ENCODE assay signal across 9 cellular contexts in the genomic region with DNA sequence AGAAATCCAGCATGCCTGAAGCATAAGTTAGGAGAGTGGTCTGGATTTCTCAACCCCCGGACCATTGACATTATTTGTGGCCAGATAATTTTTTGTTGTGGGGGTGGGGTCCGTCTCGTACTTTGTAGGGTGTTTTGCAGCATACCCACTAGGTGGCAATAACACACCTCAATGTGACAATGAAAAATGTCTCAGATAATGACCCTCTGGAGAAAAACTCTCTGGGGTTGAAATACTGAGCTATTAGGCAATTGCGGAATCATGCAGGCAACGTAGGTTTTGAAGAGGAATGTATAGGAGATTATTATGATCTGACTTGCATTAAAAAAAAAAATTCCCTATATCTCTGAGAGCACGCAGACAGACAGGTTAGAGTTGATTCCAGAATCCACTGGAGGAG. TPM values are rescaled to one million over a fixed set of nuclear protein-coding genes. Genes with fewer than 3 reads are reported as not detected.
A peak's percentile ranks its signal among the peaks of the same experiment; 100 is the strongest.
DNase-seq lines count a peak whose midpoint lies in the region; ATAC-seq, FAIRE-seq and TF ChIP-seq lines count a peak whose summit lies in the region.
"Had no signal": no experiment of that assay in that cellular context is flagged by ENCODE, and none has a peak within 500 bp of the region (broad histone marks: within the 10 kb centered on the region; RNA-seq: fewer than 3 reads in every experiment).

No MANE protein-coding gene starts in this region.

- no peak overlapping the region for H3K9ac ChIP-seq in H1 (replicated peaks in 1 of 4; ENCODE audit: extremely low read depth in 1 of 4, low read depth in 3 of 4, low read length in 3 of 4)

- H3K4ac ChIP-seq in H1 (replicated peaks; ENCODE audit: insufficient read length, low read depth, low read length), result no peak overlapping the region

- H3K4me3 ChIP-seq in H1 (ENCODE audit: extremely low read depth in 1 of 4, insufficient read depth in 2 of 4, low read depth in 3 of 4, low read length in 4 of 4) (no peak overlapping the region), thyroid gland (replicated peaks in 1 of 3) (no peak overlapping the region)

- H3K36me3 ChIP-seq in H1 (ENCODE audit: control insufficient read depth in 2 of 4, insufficient read depth in 4 of 4, low read length in 3 of 4), result no peaks in the 10 kb centered on the region
- H3K36me3 ChIP-seq in thyroid gland, result no peaks in the 10 kb centered on the region

- DNase-seq in COR-L47 (lab: John Stamatoyannopoulos, UW) (peak; percentile 69), GM19240 (ENCODE audit: insufficient read length, low spot score) (peak; percentile 5), KBM-7 (peak; percentile 41), H1 (ENCODE audit: low read depth in 1 of 2, low spot score in 2 of 2) (no peak), thyroid gland (no peak)
- DNase-seq: activated B cell treated with CpG ODN at 0.5 μM for 24 hours had no signal

- H3K4me2 ChIP-seq in H1 (ENCODE audit: insufficient read depth in 1 of 2, low read depth in 2 of 2, low read length in 2 of 2), result no peak overlapping the region

- no peak overlapping the region for H3K18ac ChIP-seq in H1 (ENCODE audit: extremely low read depth, low read length)

- H3K9me3 ChIP-seq in H1 (ENCODE audit: insufficient read depth in 2 of 2, low read depth in 1 of 2, low read length in 1 of 2) (no peaks in the 10 kb centered on the region), thyroid gland (no peaks in the 10 kb centered on the region)

- H2BK5ac ChIP-seq in H1 (ENCODE audit: low read depth, low read length), result no peak overlapping the region

- intact Hi-C loops in thyroid gland (cut with DNase I), result no loop called here

- H3K4me1 ChIP-seq in H1 (replicated peaks in 1 of 4; ENCODE audit: control insufficient read depth in 3 of 4, insufficient read depth in 4 of 4, low read length in 3 of 4) (no peaks in the 10 kb centered on the region), thyroid gland (no peaks in the 10 kb centered on the region)

- TF ChIP-seq EP300 in H1 (IDR thresholded peaks at IDR 0.05; ENCODE audit: borderline replicate concordance in 1 of 2, low read depth in 2 of 2, low read length in 2 of 2), result no peak

- no peak for ATAC-seq in HG03108 (IDR thresholded peaks at IDR 0.05; ENCODE audit: unreplicated experiment)
- no peak for ATAC-seq in HG02588 (IDR thresholded peaks at IDR 0.05; ENCODE audit: unreplicated experiment)
- ATAC-seq in GM18858 (IDR thresholded peaks at IDR 0.05; ENCODE audit: unreplicated experiment), result no peak

- H4K5ac ChIP-seq in H1 (ENCODE audit: insufficient read length, low read depth, low read length), result no peak overlapping the region

- no peak overlapping the region for H2BK120ac ChIP-seq in H1 (replicated peaks; ENCODE audit: low read depth, low read length)

- no peak overlapping the region for H4K91ac ChIP-seq in H1 (replicated peaks; ENCODE audit: insufficient read length, low read length)

- H2BK20ac ChIP-seq in H1 (ENCODE audit: low read length), result no peak overlapping the region

- H3K23me2 ChIP-seq in H1 (ENCODE audit: low read depth, low read length), result no peaks in the 10 kb centered on the region

- no peak overlapping the region for H2AFZ ChIP-seq in H1 (ENCODE audit: low read length)

- POLR2A ChIA-PET in H1 (lab: Charles Lee; ENCODE audit: partially characterized antibody), result no interaction called here

- peak; percentile 27 to 65 (median 55) for TF ChIP-seq CTCF in H1 (IDR thresholded peaks at IDR 0.05; ENCODE audit: control extremely low read depth in 1 of 3, insufficient read depth in 1 of 3, low read depth in 1 of 3, low read length in 3 of 3)
- no peak for TF ChIP-seq CTCF in thyroid gland (IDR thresholded peaks at IDR 0.05)

- H2BK15ac ChIP-seq in H1 (ENCODE audit: low read length), result no peak overlapping the region

- FAIRE-seq in H1 (lab: Jason Lieb, UNC), result peak; percentile 94

- H4K20me1 ChIP-seq in H1 (replicated peaks in 1 of 2; ENCODE audit: control insufficient read depth in 1 of 2, insufficient read depth in 2 of 2, low read length in 2 of 2), result no peaks in the 10 kb centered on the region

- TF ChIP-seq RAD21 in H1 (IDR thresholded peaks at IDR 0.05 in 1 of 2, conservative IDR thresholded peaks at IDR 0.05 in 1 of 2; ENCODE audit: low read depth in 2 of 2, low read length in 2 of 2), result peak; percentile 77 to 80

- H3K27ac ChIP-seq in H1 (ENCODE audit: low read depth, low read length), result no peak overlapping the region
- no peak overlapping the region for H3K27ac ChIP-seq in thyroid gland

- H2BK12ac ChIP-seq in H1 (ENCODE audit: low read depth, low read length), result no peak overlapping the region

- H3K79me2 ChIP-seq in H1 (ENCODE audit: control insufficient read depth in 1 of 2, insufficient read depth in 2 of 2, low read length in 2 of 2), result no peaks in the 10 kb centered on the region

- H3K27me3 ChIP-seq in H1 (replicated peaks in 1 of 4; ENCODE audit: control insufficient read depth in 3 of 4, extremely low read depth in 1 of 4, insufficient read depth in 3 of 4, low read length in 3 of 4) (no peaks in the 10 kb centered on the region), thyroid gland (no peaks in the 10 kb centered on the region)

- H3K56ac ChIP-seq in H1 (replicated peaks; ENCODE audit: insufficient read length, low read depth, low read length), result no peak overlapping the region

- no peaks in the 10 kb centered on the region for H3K79me1 ChIP-seq in H1 (ENCODE audit: low read depth, low read length)

- in situ Hi-C loops in KBM-7 (cut with MboI; ENCODE audit: low pct_unique_long_range_greater_than_20kb, low sequenced_read_pairs), result no loop called here

- WGBS in H1 (ENCODE audit: extremely low coverage in 1 of 2, insufficient coverage in 1 of 2, insufficient read length in 1 of 2, insufficient replicate concordance in 2 of 2, low coverage in 1 of 2, low lambda C conversion rate in 2 of 2, missing lambda C conversion rate in 1 of 2), 2 experiments, result 58% methylated on average over 6 of the region's 6 CpGs; no CpG with 5 or more reads in 1 of the 2 experiments
- 41 to 48% methylated on average over 6 of the region's 6 CpGs for WGBS in thyroid gland, 2 donors

- H4K8ac ChIP-seq in H1 (ENCODE audit: extremely low read depth, insufficient read depth, low read length), result no peak overlapping the region

- no peak overlapping the region for H2AK5ac ChIP-seq in H1 (ENCODE audit: low read depth, low read length)

- TF ChIP-seq POLR2A in H1 (IDR thresholded peaks at IDR 0.05; ENCODE audit: control extremely low read depth in 1 of 2, low read depth in 2 of 2, low read length in 2 of 2) (no peak), thyroid gland (IDR thresholded peaks at IDR 0.05) (no peak)

- no peak overlapping the region for H3K23ac ChIP-seq in H1 (ENCODE audit: insufficient read length)

- CTCF ChIA-PET in H1 (lab: Charles Lee; ENCODE audit: partially characterized antibody), result interaction anchor here (0.6 to 2.6 kb wide), 37 partner anchors 8 to 1667 kb away, joined by 3 to 14 read pairs (median 3); partner anchors contain the start of genes RRP15 and TGFB2

- no peak overlapping the region for H3K14ac ChIP-seq in H1 (ENCODE audit: insufficient read length)

TF ChIP-seq in H1, 55 proteins besides CTCF, POLR2A, EP300 and RAD21:
- TF ChIP-seq, protein P1, sequence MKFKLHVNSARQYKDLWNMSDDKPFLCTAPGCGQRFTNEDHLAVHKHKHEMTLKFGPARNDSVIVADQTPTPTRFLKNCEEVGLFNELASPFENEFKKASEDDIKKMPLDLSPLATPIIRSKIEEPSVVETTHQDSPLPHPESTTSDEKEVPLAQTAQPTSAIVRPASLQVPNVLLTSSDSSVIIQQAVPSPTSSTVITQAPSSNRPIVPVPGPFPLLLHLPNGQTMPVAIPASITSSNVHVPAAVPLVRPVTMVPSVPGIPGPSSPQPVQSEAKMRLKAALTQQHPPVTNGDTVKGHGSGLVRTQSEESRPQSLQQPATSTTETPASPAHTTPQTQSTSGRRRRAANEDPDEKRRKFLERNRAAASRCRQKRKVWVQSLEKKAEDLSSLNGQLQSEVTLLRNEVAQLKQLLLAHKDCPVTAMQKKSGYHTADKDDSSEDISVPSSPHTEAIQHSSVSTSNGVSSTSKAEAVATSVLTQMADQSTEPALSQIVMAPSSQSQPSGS (IDR thresholded peaks at IDR 0.05; ENCODE audit: low read length), result no peak
- TF ChIP-seq SIRT6 (IDR thresholded peaks at IDR 0.05; ENCODE audit: low read length) (no peak), JUND (IDR thresholded peaks at IDR 0.05; ENCODE audit: low read length) (no peak), FOSL1 (IDR thresholded peaks at IDR 0.05; ENCODE audit: insufficient read depth, low read depth, low read length) (no peak), CEBPB (IDR thresholded peaks at IDR 0.05; ENCODE audit: low read depth, low read length) (peak; percentile 68)

RNA-seq across cellular contexts. Expression of gene RRP15, which starts 25.3 kb away (rescaled TPM):
- 46.6 and 52.8 TPM in 2 replicates for total RNA-seq in H1 (2021; fragmentation: NEBNext Ultra II Directional; extraction: Animal tissue kit (Norgen Biotek cat#: 25700))
- polyA plus RNA-seq in H1 (2011; rRNA removed), result 2.1 and 3.7 TPM in 2 replicates
- 4.9 TPM for polyA plus RNA-seq in H1 (2011; cell fraction: cytosol; rRNA removed)
- 3.5 TPM for polyA plus RNA-seq in H1 (2011; cell fraction: nucleus; rRNA removed)
- polyA plus RNA-seq in H1 (2012, experiment 1 of 2), result 19.5 to 25.2 TPM (median 22.0 TPM) in 4 replicates
- 0.83 TPM for polyA plus RNA-seq in H1 (2012, experiment 2 of 2)
- polyA plus RNA-seq in H1 (2013, experiment 1 of 2), result 93.3 TPM
- 92.9 TPM for polyA plus RNA-seq in H1 (2013, experiment 2 of 2)
- 6.3 and 7.3 TPM in 2 replicates for polyA minus RNA-seq in H1 (2011; rRNA and poly(A)+ RNA removed)
- 6.0 TPM for polyA minus RNA-seq in H1 (2011; cell fraction: cytosol; rRNA and poly(A)+ RNA removed)
- polyA minus RNA-seq in H1 (2011; cell fraction: nucleus; rRNA and poly(A)+ RNA removed), result 17.8 TPM
- 10 to 100 TPM in 2 of 4 donors, 1 to 10 TPM in 2; 6.0 to 25.0 (median 9.2) TPM for total RNA-seq in thyroid gland

Comparison
In these comparisons a context has a peak if more than half of its experiments do, and no peak if none do; other contexts are left out.
1. DNase-seq: peak in COR-L47 (single experiment), GM19240 (single experiment) and KBM-7 (single experiment); none in H1 (0 of 2) and thyroid gland (0 of 2).
2. CTCF ChIP-seq: peak in H1 (3 of 3); none in thyroid gland (0 of 6).